Comparison of ENCODE assay signal across 8 cellular contexts in the genomic region with DNA sequence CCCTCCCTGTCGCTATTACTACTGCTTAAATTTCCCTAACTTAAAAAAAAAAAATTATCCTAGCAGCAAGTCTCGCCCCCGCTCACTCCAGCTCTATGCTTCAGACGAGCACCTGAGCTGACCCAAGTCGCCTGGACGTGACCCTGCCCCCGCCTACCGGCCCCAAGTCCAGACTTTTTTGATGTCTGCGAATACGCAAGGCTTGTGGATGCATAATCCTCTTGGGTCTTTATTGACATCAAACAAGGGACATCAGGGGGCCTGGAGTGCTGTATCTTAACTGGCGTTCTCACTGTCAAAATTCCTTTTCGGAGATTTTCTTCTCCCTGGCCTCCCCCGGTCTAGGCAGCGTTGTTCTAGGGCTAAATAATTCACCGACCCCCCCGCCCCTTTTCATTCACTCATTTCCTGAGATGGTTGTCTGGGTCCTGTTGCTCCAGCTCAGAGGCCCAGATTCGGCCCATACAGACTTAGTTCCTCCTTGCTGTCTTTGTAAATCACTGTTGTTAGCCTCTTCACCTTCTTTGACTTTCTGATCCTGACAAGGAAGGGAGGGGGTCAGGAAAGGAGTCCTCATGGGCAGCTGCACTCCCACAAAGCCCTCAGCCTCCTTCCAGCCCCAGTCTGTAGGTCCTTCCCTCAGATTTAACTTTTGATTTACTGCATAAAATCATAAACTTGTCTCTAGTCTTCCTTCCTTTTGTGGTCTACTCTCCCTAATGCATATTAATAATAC. TPM values are rescaled to one million over a fixed set of nuclear protein-coding genes. Genes with fewer than 3 reads are reported as not detected.
DNase-seq lines count a peak whose midpoint lies in the region; ATAC-seq and TF ChIP-seq lines count a peak whose summit lies in the region.

No MANE protein-coding gene starts in this region.

- CTCF ChIA-PET in Caco-2 (lab: Charles Lee) = interaction anchor here (1.5 kb wide), 1 partner anchor 234 kb away, joined by 16 read pairs; no protein-coding TSS in a partner anchor

- no peak for ATAC-seq in effector memory CD8-positive, alpha-beta T cell (replicated peaks)

- no peak for DNase-seq in Caco-2
- peak; percentile 39 for DNase-seq in NT2/D1 (ENCODE audit: low read depth, low spot score)
- DNase-seq in effector memory CD8-positive, alpha-beta T cell = no peak
- DNase-seq in trophoblast cell = no peak
- no peak for DNase-seq in NOMO-1 treated with dmso at 0.1 percent for 144 hours (lab: John Stamatoyannopoulos, UW; ENCODE audit: unreplicated experiment)
- no peak for DNase-seq in stimulated activated CD4-positive, alpha-beta T cell treated with anti-CD3 and anti-CD28 coated beads, Interleukin-1b, Interleukin-23, amount 100 ng/mL, for 48 hours
- no peak for DNase-seq in DMS 273 treated with DMSO at 0.1 percent for 48 hours (lab: John Stamatoyannopoulos, UW)
- DNase-seq in activated gamma-delta T cell (lab: John Stamatoyannopoulos, UW) = no peak

- H3K27me3 Mint-ChIP-seq in Caco-2 (ENCODE audit: insufficient read depth, unreplicated experiment) = no peaks in the 10 kb centered on the region
- peaks cover 53 to 66% of the 10 kb centered on the region in 2 donors for H3K27me3 Mint-ChIP-seq in effector memory CD8-positive, alpha-beta T cell

- peaks cover 6% of the 10 kb centered on the region for H3K79me2 ChIP-seq in trophoblast cell (ENCODE audit: control insufficient read depth, insufficient read depth, low read length, poor library complexity)

- H3K4me3 ChIP-seq in Caco-2 (ENCODE audit: low read depth, low read length) (peak overlapping the region; percentile 74), NT2/D1 (ENCODE audit: insufficient read length, low read depth) (peak overlapping the region; percentile 52), trophoblast cell (ENCODE audit: low read depth, low read length) (peak overlapping the region; percentile 32)

- H3K27ac ChIP-seq in trophoblast cell (ENCODE audit: low read depth, low read length) = no peak overlapping the region

- no peak overlapping the region for H3K14ac ChIP-seq in trophoblast cell (ENCODE audit: low read length)

- H3K27me3 ChIP-seq in Caco-2 (replicated peaks; ENCODE audit: control insufficient read depth, insufficient read depth, low read length) (no peaks in the 10 kb centered on the region), NT2/D1 (ENCODE audit: insufficient read depth, insufficient read length) (no peaks in the 10 kb centered on the region), trophoblast cell (ENCODE audit: insufficient read depth, low read length) (no peaks in the 10 kb centered on the region)

- H3K4me1 Mint-ChIP-seq in Caco-2 (ENCODE audit: low read depth, unreplicated experiment) = peaks cover 20% of the 10 kb centered on the region
- peaks cover 27% of the 10 kb centered on the region in 2 donors for H3K4me1 Mint-ChIP-seq in effector memory CD8-positive, alpha-beta T cell (ENCODE audit: low read depth in 2 of 2)

- TF ChIP-seq CTCF in Caco-2 (IDR thresholded peaks at IDR 0.05; ENCODE audit: insufficient read depth in 1 of 2, low read depth in 1 of 2, low read length in 1 of 2, severe bottlenecking in 1 of 2, unreplicated experiment in 1 of 2) = no peak

- H3K4me1 ChIP-seq in Caco-2 (peaks cover 11% of the 10 kb centered on the region; the same call in 1 of the 2 replicates), NT2/D1 (ENCODE audit: insufficient read depth, insufficient read length) (peaks cover 11% of the 10 kb centered on the region), trophoblast cell (ENCODE audit: control insufficient read depth in 1 of 2, insufficient read depth in 2 of 2, low read length in 2 of 2) (peaks cover 9 to 10% of the 10 kb centered on the region in 2 experiments)

- no peak overlapping the region for H2BK5ac ChIP-seq in trophoblast cell (ENCODE audit: low read depth, low read length, poor library complexity)

- peak overlapping the region; percentile 88 for H2AFZ ChIP-seq in trophoblast cell (ENCODE audit: insufficient read depth, low read length, poor library complexity)

- no peak overlapping the region for H4K12ac ChIP-seq in trophoblast cell (ENCODE audit: low read depth, low read length)

- peak overlapping the region; percentile 68 for H3K9ac ChIP-seq in NT2/D1 (ENCODE audit: insufficient read length, low read depth)
- H3K9ac ChIP-seq in trophoblast cell (ENCODE audit: low read length) = no peak overlapping the region

- BruUV-seq in Caco-2 (replicated peaks; lab: Mats Ljungman, UMichigan) = no TSS peak

- intact Hi-C loops in Caco-2 (cut with micrococcal nuclease; ENCODE audit: unreplicated experiment) = no loop called here

- peak overlapping the region; percentile 51 for H3K27ac Mint-ChIP-seq in Caco-2 (ENCODE audit: unreplicated experiment)
- H3K27ac Mint-ChIP-seq in effector memory CD8-positive, alpha-beta T cell = peak overlapping the region in 1 of 2 donors; percentile 57

- peak overlapping the region; percentile 76 for H3K4me3 Mint-ChIP-seq in Caco-2 (ENCODE audit: unreplicated experiment)
- peak overlapping the region; percentile 84 to 87 for H3K4me3 Mint-ChIP-seq in effector memory CD8-positive, alpha-beta T cell

- H3K36me3 ChIP-seq in Caco-2 (ENCODE audit: control insufficient read depth, insufficient read depth, low read length) (no peaks in the 10 kb centered on the region), NT2/D1 (ENCODE audit: insufficient read depth, insufficient read length, low read length) (peaks cover 15% of the 10 kb centered on the region), trophoblast cell (ENCODE audit: control insufficient read depth in 1 of 2, insufficient read depth in 2 of 2, low read length in 2 of 2) (no peaks in the 10 kb centered on the region)

- no CpG with 5 or more reads among the region's 17 CpGs for WGBS in trophoblast cell (ENCODE audit: extremely low coverage, insufficient coverage, insufficient read length)

- no peak overlapping the region for H3K23ac ChIP-seq in trophoblast cell (ENCODE audit: low read length)

- H4K8ac ChIP-seq in trophoblast cell (ENCODE audit: low read depth, low read length) = no peak overlapping the region

- peak overlapping the region; percentile 78 for H3K4me2 ChIP-seq in trophoblast cell (ENCODE audit: low read length)

- no peak overlapping the region for H3K18ac ChIP-seq in trophoblast cell (ENCODE audit: low read length)

- H3K4ac ChIP-seq in trophoblast cell (ENCODE audit: low read depth, low read length) = no peak overlapping the region

- no peak overlapping the region for H2BK120ac ChIP-seq in trophoblast cell (ENCODE audit: insufficient read depth, low read length, poor library complexity)

- peak overlapping the region; percentile 13 for H4K91ac ChIP-seq in trophoblast cell (ENCODE audit: low read depth, low read length)

- peak overlapping the region; percentile 56 for H2BK12ac ChIP-seq in trophoblast cell (ENCODE audit: low read length)

- peaks cover 4% of the 10 kb centered on the region for H3K79me1 ChIP-seq in trophoblast cell (ENCODE audit: low read length)

- H2AK5ac ChIP-seq in trophoblast cell (ENCODE audit: low read length) = no peak overlapping the region

- H3K9me3 ChIP-seq in Caco-2 = no peaks in the 10 kb centered on the region
- H3K9me3 ChIP-seq in NT2/D1 (ENCODE audit: insufficient read depth, low read length) = no peaks in the 10 kb centered on the region
- H3K9me3 ChIP-seq in trophoblast cell (ENCODE audit: insufficient read depth, low read depth, low read length) = no peaks in the 10 kb centered on the region

- H3K36me3 Mint-ChIP-seq in Caco-2 (ENCODE audit: insufficient read depth, unreplicated experiment) = peaks cover 15% of the 10 kb centered on the region
- no peaks in the 10 kb centered on the region for H3K36me3 Mint-ChIP-seq in effector memory CD8-positive, alpha-beta T cell (ENCODE audit: insufficient read depth)

- no peaks in the 10 kb centered on the region for H3K9me3 Mint-ChIP-seq in Caco-2 (ENCODE audit: unreplicated experiment)
- no peaks in the 10 kb centered on the region for H3K9me3 Mint-ChIP-seq in effector memory CD8-positive, alpha-beta T cell

- POLR2A ChIA-PET in Caco-2 (lab: Charles Lee) = no interaction called here

RNA-seq across cellular contexts. Expression of gene LRP4, which starts 0.6 kb away (rescaled TPM):
- 9.3 and 11.1 TPM in 2 replicates for total RNA-seq in Caco-2 (2022)
- 6.5 and 6.9 TPM in 2 replicates for polyA plus RNA-seq in trophoblast cell (2013)

RNA-seq across cellular contexts. Expression of gene CSTPP1, which starts 17.6 kb away (rescaled TPM):
- total RNA-seq in Caco-2 (2022) = 19.8 and 22.9 TPM in 2 replicates
- polyA plus RNA-seq in trophoblast cell (2013) = 19.5 and 19.8 TPM in 2 replicates
